Comparison of ENCODE assay signal across 2 cellular contexts in the genomic region with DNA sequence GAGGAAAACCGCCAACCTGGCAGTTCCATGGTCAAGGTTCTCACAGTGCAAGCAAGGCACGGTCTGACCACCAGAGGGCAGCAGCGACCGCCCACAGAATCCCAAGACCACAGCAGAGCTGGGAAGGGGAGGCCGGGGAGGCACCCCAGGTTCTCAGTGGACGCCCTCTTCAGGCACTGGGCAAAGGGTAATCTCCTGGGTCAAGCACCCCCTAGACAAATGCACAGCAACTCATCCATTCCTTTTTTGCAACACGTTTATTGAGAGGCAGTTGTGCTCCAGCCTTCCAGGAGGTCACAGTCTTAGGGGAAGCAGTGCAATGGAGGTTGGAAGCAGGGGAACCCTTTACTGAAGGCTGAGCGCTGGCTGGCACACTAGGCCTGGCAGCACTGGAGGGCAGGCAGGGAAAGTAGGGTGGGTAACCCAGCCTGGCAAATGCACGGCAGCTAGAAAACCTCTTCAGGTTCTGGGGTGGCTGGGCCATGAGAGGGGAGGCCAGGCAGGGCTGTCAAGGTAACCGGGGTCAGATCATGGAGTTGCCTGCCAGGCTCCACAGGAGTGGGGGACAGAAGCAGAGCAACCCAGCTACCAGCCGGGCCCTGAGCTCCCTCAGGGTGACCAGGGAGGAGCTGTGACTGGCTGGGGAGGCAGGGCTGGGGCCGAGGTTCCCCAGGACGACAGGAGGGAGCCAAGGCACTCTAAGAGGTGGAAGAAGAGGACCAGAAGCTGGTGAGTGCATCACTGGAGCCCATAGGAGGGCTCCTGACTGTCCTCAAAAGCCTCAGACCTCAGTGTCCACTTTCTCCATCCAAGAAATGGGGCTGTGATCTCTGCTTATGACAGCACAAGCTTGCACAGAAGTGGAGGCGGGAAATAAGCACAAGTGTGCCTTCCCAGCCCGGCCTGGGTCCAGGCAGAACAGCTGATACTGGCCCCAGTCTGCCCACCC.
TF ChIP-seq lines count a peak whose summit lies in the region.

No MANE protein-coding gene starts in this region.

TF ChIP-seq in HCT116, 20 proteins besides CTCF, POLR2A, EP300 and RAD21:
- no peak for TF ChIP-seq YY1 (IDR thresholded peaks at IDR 0.05; ENCODE audit: extremely low read depth, insufficient replicate concordance, low read depth, low read length)

TF ChIP-seq in H1, 55 proteins besides CTCF, POLR2A, EP300 and RAD21:
- TF ChIP-seq SP2 (IDR thresholded peaks at IDR 0.05; ENCODE audit: low read length) (no peak), CHD1 (IDR thresholded peaks at IDR 0.05; ENCODE audit: low read depth, low read length) (no peak), RNF2 (IDR thresholded peaks at IDR 0.05; ENCODE audit: borderline replicate concordance, low read depth, low read length, missing control alignments, poor library complexity, severe bottlenecking) (no peak), MAFK (IDR thresholded peaks at IDR 0.05; ENCODE audit: low read depth, low read length) (peak; percentile 54; the same call in 1 of the 2 replicates), POLR2AphosphoS5 (IDR thresholded peaks at IDR 0.05; ENCODE audit: low read depth, low read length) (peak; percentile 36; the same call in 1 of the 2 replicates), TAF7 (optimal IDR thresholded peaks at IDR 0.05; ENCODE audit: borderline replicate concordance, low read depth, low read length) (peak; percentile 75), SP4 (IDR thresholded peaks at IDR 0.05; ENCODE audit: low read length) (no peak), TAF1 (IDR thresholded peaks at IDR 0.05; ENCODE audit: low read depth, low read length) (no peak), HDAC6 (IDR thresholded peaks at IDR 0.05; ENCODE audit: low read depth, low read length) (no peak), TBP (IDR thresholded peaks at IDR 0.05; ENCODE audit: low read depth, low read length) (peak; percentile 13; the same call in 1 of the 2 replicates), CBX5 (IDR thresholded peaks at IDR 0.05; ENCODE audit: low read depth, low read length) (no peak), BRCA1 (IDR thresholded peaks at IDR 0.05; ENCODE audit: low read depth, low read length) (no peak; the same call in 1 of the 2 replicates), CBX8 (IDR thresholded peaks at IDR 0.05; ENCODE audit: borderline replicate concordance, low read depth, low read length) (no peak), ZNF274 (IDR thresholded peaks at IDR 0.05; ENCODE audit: borderline replicate concordance, extremely low read depth, low read length) (no peak), EGR1 (IDR thresholded peaks at IDR 0.05; ENCODE audit: borderline replicate concordance, low read depth, low read length) (no peak), BACH1 (IDR thresholded peaks at IDR 0.05; ENCODE audit: low read length) (0 out of 2 replicates have a peak, but pooled peaks have one; percentile 30), BCL11A (IDR thresholded peaks at IDR 0.05; ENCODE audit: low read depth in 2 of 2, low read length in 2 of 2) (no peak), SIN3A (conservative IDR thresholded peaks at IDR 0.05 in 1 of 2, IDR thresholded peaks at IDR 0.05 in 1 of 2; ENCODE audit: low read depth in 1 of 2, low read length in 2 of 2) (0 out of 4 replicates have a peak, but pooled peaks of 1 of the 2 experiments have one; percentile 26), SIX5 (IDR thresholded peaks at IDR 0.05; ENCODE audit: low read depth, low read length) (no peak), CREB1 (IDR thresholded peaks at IDR 0.05) (no peak), CHD2 (IDR thresholded peaks at IDR 0.05; ENCODE audit: low read length) (no peak), JUN (IDR thresholded peaks at IDR 0.05; ENCODE audit: low read depth, low read length) (no peak), CTBP2 (IDR thresholded peaks at IDR 0.05; ENCODE audit: borderline replicate concordance, insufficient read depth, insufficient read length, low read length) (no peak), GABPA (IDR thresholded peaks at IDR 0.05; ENCODE audit: borderline replicate concordance, insufficient read depth, low read length) (no peak), JUND (IDR thresholded peaks at IDR 0.05; ENCODE audit: low read length) (no peak), SIRT6 (IDR thresholded peaks at IDR 0.05; ENCODE audit: low read length) (peak; percentile 58), HDAC2 (IDR thresholded peaks at IDR 0.05; ENCODE audit: borderline replicate concordance in 1 of 2, low read depth in 2 of 2, low read length in 2 of 2) (0 out of 4 replicates have a peak, but pooled peaks of 1 of the 2 experiments have one; percentile 8), TCF12 (IDR thresholded peaks at IDR 0.05; ENCODE audit: low read depth, low read length) (0 out of 2 replicates have a peak, but pooled peaks have one; percentile 38), SUZ12 (IDR thresholded peaks at IDR 0.05; ENCODE audit: low read length) (no peak)
- TF ChIP-seq, protein P1, sequence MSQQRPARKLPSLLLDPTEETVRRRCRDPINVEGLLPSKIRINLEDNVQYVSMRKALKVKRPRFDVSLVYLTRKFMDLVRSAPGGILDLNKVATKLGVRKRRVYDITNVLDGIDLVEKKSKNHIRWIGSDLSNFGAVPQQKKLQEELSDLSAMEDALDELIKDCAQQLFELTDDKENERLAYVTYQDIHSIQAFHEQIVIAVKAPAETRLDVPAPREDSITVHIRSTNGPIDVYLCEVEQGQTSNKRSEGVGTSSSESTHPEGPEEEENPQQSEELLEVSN (IDR thresholded peaks at IDR 0.05) = no peak
- TF ChIP-seq, protein P2, sequence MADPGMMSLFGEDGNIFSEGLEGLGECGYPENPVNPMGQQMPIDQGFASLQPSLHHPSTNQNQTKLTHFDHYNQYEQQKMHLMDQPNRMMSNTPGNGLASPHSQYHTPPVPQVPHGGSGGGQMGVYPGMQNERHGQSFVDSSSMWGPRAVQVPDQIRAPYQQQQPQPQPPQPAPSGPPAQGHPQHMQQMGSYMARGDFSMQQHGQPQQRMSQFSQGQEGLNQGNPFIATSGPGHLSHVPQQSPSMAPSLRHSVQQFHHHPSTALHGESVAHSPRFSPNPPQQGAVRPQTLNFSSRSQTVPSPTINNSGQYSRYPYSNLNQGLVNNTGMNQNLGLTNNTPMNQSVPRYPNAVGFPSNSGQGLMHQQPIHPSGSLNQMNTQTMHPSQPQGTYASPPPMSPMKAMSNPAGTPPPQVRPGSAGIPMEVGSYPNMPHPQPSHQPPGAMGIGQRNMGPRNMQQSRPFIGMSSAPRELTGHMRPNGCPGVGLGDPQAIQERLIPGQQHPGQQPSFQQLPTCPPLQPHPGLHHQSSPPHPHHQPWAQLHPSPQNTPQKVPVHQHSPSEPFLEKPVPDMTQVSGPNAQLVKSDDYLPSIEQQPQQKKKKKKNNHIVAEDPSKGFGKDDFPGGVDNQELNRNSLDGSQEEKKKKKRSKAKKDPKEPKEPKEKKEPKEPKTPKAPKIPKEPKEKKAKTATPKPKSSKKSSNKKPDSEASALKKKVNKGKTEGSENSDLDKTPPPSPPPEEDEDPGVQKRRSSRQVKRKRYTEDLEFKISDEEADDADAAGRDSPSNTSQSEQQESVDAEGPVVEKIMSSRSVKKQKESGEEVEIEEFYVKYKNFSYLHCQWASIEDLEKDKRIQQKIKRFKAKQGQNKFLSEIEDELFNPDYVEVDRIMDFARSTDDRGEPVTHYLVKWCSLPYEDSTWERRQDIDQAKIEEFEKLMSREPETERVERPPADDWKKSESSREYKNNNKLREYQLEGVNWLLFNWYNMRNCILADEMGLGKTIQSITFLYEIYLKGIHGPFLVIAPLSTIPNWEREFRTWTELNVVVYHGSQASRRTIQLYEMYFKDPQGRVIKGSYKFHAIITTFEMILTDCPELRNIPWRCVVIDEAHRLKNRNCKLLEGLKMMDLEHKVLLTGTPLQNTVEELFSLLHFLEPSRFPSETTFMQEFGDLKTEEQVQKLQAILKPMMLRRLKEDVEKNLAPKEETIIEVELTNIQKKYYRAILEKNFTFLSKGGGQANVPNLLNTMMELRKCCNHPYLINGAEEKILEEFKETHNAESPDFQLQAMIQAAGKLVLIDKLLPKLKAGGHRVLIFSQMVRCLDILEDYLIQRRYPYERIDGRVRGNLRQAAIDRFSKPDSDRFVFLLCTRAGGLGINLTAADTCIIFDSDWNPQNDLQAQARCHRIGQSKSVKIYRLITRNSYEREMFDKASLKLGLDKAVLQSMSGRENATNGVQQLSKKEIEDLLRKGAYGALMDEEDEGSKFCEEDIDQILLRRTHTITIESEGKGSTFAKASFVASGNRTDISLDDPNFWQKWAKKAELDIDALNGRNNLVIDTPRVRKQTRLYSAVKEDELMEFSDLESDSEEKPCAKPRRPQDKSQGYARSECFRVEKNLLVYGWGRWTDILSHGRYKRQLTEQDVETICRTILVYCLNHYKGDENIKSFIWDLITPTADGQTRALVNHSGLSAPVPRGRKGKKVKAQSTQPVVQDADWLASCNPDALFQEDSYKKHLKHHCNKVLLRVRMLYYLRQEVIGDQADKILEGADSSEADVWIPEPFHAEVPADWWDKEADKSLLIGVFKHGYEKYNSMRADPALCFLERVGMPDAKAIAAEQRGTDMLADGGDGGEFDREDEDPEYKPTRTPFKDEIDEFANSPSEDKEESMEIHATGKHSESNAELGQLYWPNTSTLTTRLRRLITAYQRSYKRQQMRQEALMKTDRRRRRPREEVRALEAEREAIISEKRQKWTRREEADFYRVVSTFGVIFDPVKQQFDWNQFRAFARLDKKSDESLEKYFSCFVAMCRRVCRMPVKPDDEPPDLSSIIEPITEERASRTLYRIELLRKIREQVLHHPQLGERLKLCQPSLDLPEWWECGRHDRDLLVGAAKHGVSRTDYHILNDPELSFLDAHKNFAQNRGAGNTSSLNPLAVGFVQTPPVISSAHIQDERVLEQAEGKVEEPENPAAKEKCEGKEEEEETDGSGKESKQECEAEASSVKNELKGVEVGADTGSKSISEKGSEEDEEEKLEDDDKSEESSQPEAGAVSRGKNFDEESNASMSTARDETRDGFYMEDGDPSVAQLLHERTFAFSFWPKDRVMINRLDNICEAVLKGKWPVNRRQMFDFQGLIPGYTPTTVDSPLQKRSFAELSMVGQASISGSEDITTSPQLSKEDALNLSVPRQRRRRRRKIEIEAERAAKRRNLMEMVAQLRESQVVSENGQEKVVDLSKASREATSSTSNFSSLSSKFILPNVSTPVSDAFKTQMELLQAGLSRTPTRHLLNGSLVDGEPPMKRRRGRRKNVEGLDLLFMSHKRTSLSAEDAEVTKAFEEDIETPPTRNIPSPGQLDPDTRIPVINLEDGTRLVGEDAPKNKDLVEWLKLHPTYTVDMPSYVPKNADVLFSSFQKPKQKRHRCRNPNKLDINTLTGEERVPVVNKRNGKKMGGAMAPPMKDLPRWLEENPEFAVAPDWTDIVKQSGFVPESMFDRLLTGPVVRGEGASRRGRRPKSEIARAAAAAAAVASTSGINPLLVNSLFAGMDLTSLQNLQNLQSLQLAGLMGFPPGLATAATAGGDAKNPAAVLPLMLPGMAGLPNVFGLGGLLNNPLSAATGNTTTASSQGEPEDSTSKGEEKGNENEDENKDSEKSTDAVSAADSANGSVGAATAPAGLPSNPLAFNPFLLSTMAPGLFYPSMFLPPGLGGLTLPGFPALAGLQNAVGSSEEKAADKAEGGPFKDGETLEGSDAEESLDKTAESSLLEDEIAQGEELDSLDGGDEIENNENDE (IDR thresholded peaks at IDR 0.05; ENCODE audit: insufficient replicate concordance, low read length) = no peak
- TF ChIP-seq, protein P3, sequence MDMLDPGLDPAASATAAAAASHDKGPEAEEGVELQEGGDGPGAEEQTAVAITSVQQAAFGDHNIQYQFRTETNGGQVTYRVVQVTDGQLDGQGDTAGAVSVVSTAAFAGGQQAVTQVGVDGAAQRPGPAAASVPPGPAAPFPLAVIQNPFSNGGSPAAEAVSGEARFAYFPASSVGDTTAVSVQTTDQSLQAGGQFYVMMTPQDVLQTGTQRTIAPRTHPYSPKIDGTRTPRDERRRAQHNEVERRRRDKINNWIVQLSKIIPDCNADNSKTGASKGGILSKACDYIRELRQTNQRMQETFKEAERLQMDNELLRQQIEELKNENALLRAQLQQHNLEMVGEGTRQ (IDR thresholded peaks at IDR 0.05; ENCODE audit: low read length) = no peak
- TF ChIP-seq, protein P4, sequence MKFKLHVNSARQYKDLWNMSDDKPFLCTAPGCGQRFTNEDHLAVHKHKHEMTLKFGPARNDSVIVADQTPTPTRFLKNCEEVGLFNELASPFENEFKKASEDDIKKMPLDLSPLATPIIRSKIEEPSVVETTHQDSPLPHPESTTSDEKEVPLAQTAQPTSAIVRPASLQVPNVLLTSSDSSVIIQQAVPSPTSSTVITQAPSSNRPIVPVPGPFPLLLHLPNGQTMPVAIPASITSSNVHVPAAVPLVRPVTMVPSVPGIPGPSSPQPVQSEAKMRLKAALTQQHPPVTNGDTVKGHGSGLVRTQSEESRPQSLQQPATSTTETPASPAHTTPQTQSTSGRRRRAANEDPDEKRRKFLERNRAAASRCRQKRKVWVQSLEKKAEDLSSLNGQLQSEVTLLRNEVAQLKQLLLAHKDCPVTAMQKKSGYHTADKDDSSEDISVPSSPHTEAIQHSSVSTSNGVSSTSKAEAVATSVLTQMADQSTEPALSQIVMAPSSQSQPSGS (IDR thresholded peaks at IDR 0.05; ENCODE audit: low read length) = no peak
- TF ChIP-seq, protein P5, sequence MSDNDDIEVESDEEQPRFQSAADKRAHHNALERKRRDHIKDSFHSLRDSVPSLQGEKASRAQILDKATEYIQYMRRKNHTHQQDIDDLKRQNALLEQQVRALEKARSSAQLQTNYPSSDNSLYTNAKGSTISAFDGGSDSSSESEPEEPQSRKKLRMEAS (IDR thresholded peaks at IDR 0.05) = no peak
